ENCODE assay signal across 30 cellular contexts in the genomic region with DNA sequence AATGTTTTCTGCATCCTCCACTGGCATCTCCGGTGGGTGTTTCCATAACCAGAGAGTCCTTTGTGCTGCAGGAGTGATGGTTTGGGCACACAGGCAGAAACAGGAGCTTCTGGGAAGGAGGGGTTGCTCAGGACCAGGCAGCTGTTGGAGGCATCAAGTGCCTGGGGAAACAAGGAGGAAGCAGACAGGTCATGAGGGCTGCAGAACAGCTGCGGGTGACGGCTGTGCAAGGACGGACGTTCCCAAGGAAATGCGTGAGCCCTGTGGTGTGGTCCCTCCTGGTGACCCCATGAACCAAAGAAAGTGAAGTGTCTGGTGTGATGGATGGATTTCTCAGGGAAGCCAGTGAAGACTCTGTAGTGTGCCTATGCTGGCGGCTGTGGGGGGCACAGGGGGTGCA.
DNase-seq lines count a peak whose midpoint lies in the region; ATAC-seq and TF ChIP-seq lines count a peak whose summit lies in the region.
"Had no signal": no experiment of that assay in that cellular context is flagged by ENCODE, and none has a peak within 500 bp of the region (broad histone marks: within the 10 kb centered on the region; RNA-seq: fewer than 3 reads in every experiment).

No MANE protein-coding gene starts in this region.

- H3K4me3 ChIP-seq in esophagus muscularis mucosa (no peak overlapping the region), trophoblast cell (ENCODE audit: low read depth, low read length) (no peak overlapping the region)
- H3K4me3 ChIP-seq: GM12878, GM23338, PC-9, SK-N-MC had no signal

- TF ChIP-seq CTCF in esophagus muscularis mucosa (IDR thresholded peaks at IDR 0.05) = no peak

- H3K14ac ChIP-seq in trophoblast cell (ENCODE audit: low read length) = no peak overlapping the region

- no peak overlapping the region for H3K23ac ChIP-seq in trophoblast cell (ENCODE audit: low read length)

- H3K36me3 ChIP-seq in esophagus muscularis mucosa (no peaks in the 10 kb centered on the region), trophoblast cell (ENCODE audit: control insufficient read depth in 1 of 2, insufficient read depth in 2 of 2, low read length in 2 of 2) (no peaks in the 10 kb centered on the region)

- H2BK12ac ChIP-seq in trophoblast cell (ENCODE audit: low read length) = no peak overlapping the region

- H4K8ac ChIP-seq in trophoblast cell (ENCODE audit: low read depth, low read length) = no peak overlapping the region

- intact Hi-C loops in esophagus muscularis mucosa (cut with DNase I) = no loop called here

- no peaks in the 10 kb centered on the region for H3K79me2 ChIP-seq in trophoblast cell (ENCODE audit: control insufficient read depth, insufficient read depth, low read length, poor library complexity)

- H3K4ac ChIP-seq in trophoblast cell (ENCODE audit: low read depth, low read length) = no peak overlapping the region

- H2BK5ac ChIP-seq in trophoblast cell (ENCODE audit: low read depth, low read length, poor library complexity) = no peak overlapping the region

- H4K91ac ChIP-seq in trophoblast cell (ENCODE audit: low read depth, low read length) = no peak overlapping the region

- DNase-seq in NCI-H2227 (lab: John Stamatoyannopoulos, UW; ENCODE audit: unreplicated experiment) = peak; percentile 36
- no peak for DNase-seq in NCI-H2227 treated with DMSO at 0.1 percent for 48 hours (lab: John Stamatoyannopoulos, UW)
- peak; percentile 100 for DNase-seq in LHCN-M2 (ENCODE audit: low read depth)
- DNase-seq in esophagus muscularis mucosa (ENCODE audit: extremely low spot score) = peak; percentile 89
- DNase-seq in trophoblast cell = peak; percentile 11 to 25
- DNase-seq in amygdala (lab: John Stamatoyannopoulos, UW) = no peak
- DNase-seq in ecto neural progenitor cell (ENCODE audit: low spot score) = no peak
- DNase-seq: Caco-2; CD8-positive, alpha-beta T cell; DMS79; EL; GDM1; H9; NCI-H1092 treated with DMSO at 0.1 percent for 48 hours; NCI-H1436; NCI-H187; NCI-H2171 treated with DMSO at 0.1 percent for 48 hours; NCI-H446; NCI-H524 treated with DMSO at 0.1 percent for 48 hours; NCI-H774; PC-9; Right ventricle myocardium superior had no signal

- no peaks in the 10 kb centered on the region for H3K9me3 ChIP-seq in esophagus muscularis mucosa
- H3K9me3 ChIP-seq in trophoblast cell (ENCODE audit: insufficient read depth, low read depth, low read length) = peaks cover 3% of the 10 kb centered on the region
- H3K9me3 ChIP-seq: Caco-2 had no signal

- no peak overlapping the region for H2AK5ac ChIP-seq in trophoblast cell (ENCODE audit: low read length)

- no peak overlapping the region for H2BK120ac ChIP-seq in trophoblast cell (ENCODE audit: insufficient read depth, low read length, poor library complexity)

- H3K27ac ChIP-seq in esophagus muscularis mucosa (replicated peaks in 1 of 4) (no peak overlapping the region), trophoblast cell (ENCODE audit: low read depth, low read length) (no peak overlapping the region)
- H3K27ac ChIP-seq: 22Rv1, C4-2B, HL-60, KMS-11, PC-9, SK-N-MC had no signal

- H3K18ac ChIP-seq in trophoblast cell (ENCODE audit: low read length) = no peak overlapping the region

- H4K12ac ChIP-seq in trophoblast cell (ENCODE audit: low read depth, low read length) = no peak overlapping the region

- H3K79me1 ChIP-seq in trophoblast cell (ENCODE audit: low read length) = no peaks in the 10 kb centered on the region

- ATAC-seq in HG02588 (IDR thresholded peaks at IDR 0.05; ENCODE audit: unreplicated experiment) = no peak
- ATAC-seq: CD8-positive, alpha-beta T cell; GM12878; GM23338 had no signal

- no peak for TF ChIP-seq EP300 in esophagus muscularis mucosa (IDR thresholded peaks at IDR 0.05)

- TF ChIP-seq POLR2A in esophagus muscularis mucosa (IDR thresholded peaks at IDR 0.05; ENCODE audit: low read depth) = no peak

- no peaks in the 10 kb centered on the region for H3K27me3 ChIP-seq in esophagus muscularis mucosa
- H3K27me3 ChIP-seq in trophoblast cell (ENCODE audit: insufficient read depth, low read length) = no peaks in the 10 kb centered on the region

- no peak overlapping the region for H3K4me2 ChIP-seq in trophoblast cell (ENCODE audit: low read length)
- H3K4me2 ChIP-seq: GM23338, KMS-11, PC-9 had no signal

- H3K4me1 ChIP-seq in esophagus muscularis mucosa (peaks cover 0 to 4% (median 0%) of the 10 kb centered on the region in 4 donors), trophoblast cell (ENCODE audit: control insufficient read depth in 1 of 2, insufficient read depth in 2 of 2, low read length in 2 of 2) (peaks cover 3 to 5% of the 10 kb centered on the region in 2 experiments)
- H3K4me1 ChIP-seq: Caco-2 had no signal

- WGBS in esophagus muscularis mucosa = 57% methylated on average over 7 of the region's 7 CpGs
- no CpG with 5 or more reads among the region's 7 CpGs for WGBS in trophoblast cell (ENCODE audit: extremely low coverage, insufficient coverage, insufficient read length)

- H2AFZ ChIP-seq in trophoblast cell (ENCODE audit: insufficient read depth, low read length, poor library complexity) = no peak overlapping the region
- H2AFZ ChIP-seq: GM23338, PC-9 had no signal

- no peak overlapping the region for H3K9ac ChIP-seq in trophoblast cell (ENCODE audit: low read length)
- H3K9ac ChIP-seq: KMS-11 had no signal

Comparison
In these comparisons a context has a peak if more than half of its experiments do, and no peak if none do; other contexts are left out.
1. DNase-seq: peak in NCI-H2227 (single experiment), LHCN-M2 (single experiment), esophagus muscularis mucosa (single experiment) and trophoblast cell (2 of 2); none in NCI-H2227 treated with DMSO at 0.1 percent for 48 hours (single experiment), amygdala (0 of 56) and ecto neural progenitor cell (single experiment).